Comparison of ENCODE assay signal across 14 cellular contexts in genomic region chr3:154112146-154112545, GRCh38.
"Had no signal": no experiment of that assay in that cellular context is flagged by ENCODE, and none has a peak within 500 bp of the region (broad histone marks: within the 10 kb centered on the region; RNA-seq: fewer than 3 reads in every experiment).

No MANE protein-coding gene starts in this region.

- H3K9me3 ChIP-seq: left ventricle myocardium inferior had no signal

- H3K4me3 ChIP-seq: left ventricle myocardium inferior had no signal

- DNase-seq: activated CD4-positive, alpha-beta memory T cell treated with anti-CD3 and anti-CD28 coated beads, Interleukin-2, amount 10 ng/mL, durations not matched to agents 7 days and 5 days; activated CD4-positive, alpha-beta T cell treated with anti-CD3 and anti-CD28 coated beads for 4 hours; activated effector memory CD4-positive, alpha-beta T cell treated with Interleukin-2 at 50 U/mL for 16 hours; activated naive CD4-positive, alpha-beta T cell treated with anti-CD3 and anti-CD28 coated beads, Interleukin-2, amount 50 U/mL, for 16 hours; activated T-cell treated with anti-CD3 and anti-CD28 coated beads, Interleukin-2, amount 50 U/mL, for 24 hours; left ventricle myocardium inferior; naive thymus-derived CD8-positive, alpha-beta T cell; right cardiac atrium; small intestine; stimulated activated CD4-positive, alpha-beta T cell treated with anti-CD3 and anti-CD28 coated beads, Interleukin-4, amount 100 ng/mL, for 4 hours; stimulated activated CD8-positive, alpha-beta memory T cell treated with anti-CD3 and anti-CD28 coated beads, Interleukin-4, amount 100 ng/mL, for 48 hours; stimulated activated naive CD4-positive, alpha-beta T cell treated with Interleukin-2 at 50 U/mL for 16 hours; T-helper 2 cell; trophoblast cell had no signal

- H3K27ac ChIP-seq: left ventricle myocardium inferior had no signal

- H3K4me1 ChIP-seq: left ventricle myocardium inferior had no signal

- H3K36me3 ChIP-seq: left ventricle myocardium inferior had no signal

- ATAC-seq: naive thymus-derived CD8-positive, alpha-beta T cell; right cardiac atrium had no signal
